20 cellular contexts compared by ENCODE assay signal in the genomic region with DNA sequence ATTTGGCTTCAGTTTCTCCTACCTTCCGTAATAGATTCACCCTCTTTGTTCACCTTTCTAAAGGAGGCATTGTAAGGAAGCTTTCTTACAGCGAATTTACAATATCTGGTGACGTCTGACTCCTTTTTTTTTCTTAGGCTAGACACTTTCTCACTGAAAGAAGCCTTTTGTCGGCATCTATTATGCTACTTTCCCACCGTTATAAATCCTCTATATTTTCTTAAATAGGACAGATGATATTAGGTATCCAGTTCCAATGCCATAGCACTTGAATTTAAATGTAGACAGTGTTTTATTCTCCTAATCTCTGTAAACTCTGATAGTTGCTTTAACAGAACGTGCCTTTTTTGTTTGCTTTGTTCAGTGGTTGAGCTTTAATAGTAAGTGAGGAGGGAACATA.
"Had no signal": no experiment of that assay in that cellular context is flagged by ENCODE, and none has a peak within 500 bp of the region (broad histone marks: within the 10 kb centered on the region; RNA-seq: fewer than 3 reads in every experiment).

No MANE protein-coding gene starts in this region.

- H3K4me3 ChIP-seq: gastrocnemius medialis, lower lobe of right lung, psoas muscle, sigmoid colon, testis, tibial artery had no signal

- H3K9me3 Mint-ChIP-seq: type B pancreatic cell had no signal

- H3K4me3 Mint-ChIP-seq: naive thymus-derived CD8-positive, alpha-beta T cell; stimulated activated memory B cell treated with anti-CD40 and anti-IgM and Interleukin-4, amounts not matched to agents 10 μg/mL and 1 μg/mL and 100 μg/mL, for 72 hours; type B pancreatic cell had no signal

- H3K27ac ChIP-seq: gastrocnemius medialis, lower lobe of right lung, psoas muscle, sigmoid colon, testis, tibial artery had no signal

- FAIRE-seq: keratinocyte had no signal

- H3K36me3 Mint-ChIP-seq: naive thymus-derived CD8-positive, alpha-beta T cell; stimulated activated memory B cell treated with anti-CD40 and anti-IgM and Interleukin-4, amounts not matched to agents 10 μg/mL and 1 μg/mL and 100 μg/mL, for 72 hours; type B pancreatic cell had no signal

- ATAC-seq: gastrocnemius medialis; left ventricle myocardium superior; lower lobe of right lung; naive thymus-derived CD8-positive, alpha-beta T cell; psoas muscle; right cardiac atrium; stimulated activated memory B cell treated with anti-CD40 and anti-IgM and Interleukin-4, amounts not matched to agents 10 μg/mL and 1 μg/mL and 100 μg/mL, for 72 hours; stimulated activated naive CD8-positive, alpha-beta T cell treated with anti-CD3 and anti-CD28 coated beads, Interleukin-15, Interleukin-2, amounts not matched to agents 100 U/mL and 50 U/mL, for 24 hours had no signal

- H3K4me1 ChIP-seq: gastrocnemius medialis, lower lobe of right lung, psoas muscle, sigmoid colon, testis, tibial artery had no signal

- H3K9me3 ChIP-seq: gastrocnemius medialis, lower lobe of right lung, psoas muscle, sigmoid colon, testis, tibial artery had no signal

- H3K36me3 ChIP-seq: gastrocnemius medialis, lower lobe of right lung, sigmoid colon, tibial artery had no signal

- H3K27me3 ChIP-seq: gastrocnemius medialis, sigmoid colon, testis, tibial artery had no signal

- H3K4me1 Mint-ChIP-seq: naive thymus-derived CD8-positive, alpha-beta T cell; stimulated activated memory B cell treated with anti-CD40 and anti-IgM and Interleukin-4, amounts not matched to agents 10 μg/mL and 1 μg/mL and 100 μg/mL, for 72 hours had no signal

- H3K27ac Mint-ChIP-seq: naive thymus-derived CD8-positive, alpha-beta T cell; stimulated activated memory B cell treated with anti-CD40 and anti-IgM and Interleukin-4, amounts not matched to agents 10 μg/mL and 1 μg/mL and 100 μg/mL, for 72 hours; type B pancreatic cell had no signal

- H3K27me3 Mint-ChIP-seq: naive thymus-derived CD8-positive, alpha-beta T cell; stimulated activated memory B cell treated with anti-CD40 and anti-IgM and Interleukin-4, amounts not matched to agents 10 μg/mL and 1 μg/mL and 100 μg/mL, for 72 hours; type B pancreatic cell had no signal

- DNase-seq: dorsolateral prefrontal cortex; effector CD4-positive, alpha-beta T cell; gastrocnemius medialis; head of caudate nucleus; left ventricle myocardium superior; lower lobe of right lung; naive thymus-derived CD8-positive, alpha-beta T cell; nucleus accumbens; posterior cingulate gyrus; psoas muscle; right cardiac atrium; sigmoid colon; stimulated activated CD4-positive, alpha-beta T cell treated with anti-CD3 and anti-CD28 coated beads, Interleukin-4, amount 100 ng/mL, for 4 hours; stimulated activated naive CD8-positive, alpha-beta T cell treated with anti-CD3 and anti-CD28 coated beads, Interleukin-15, Interleukin-2, amounts not matched to agents 100 U/mL and 50 U/mL, for 24 hours; substantia nigra; testis; tibial artery had no signal
